Comparison of ENCODE assay signal across 34 cellular contexts in genomic region chr6:140353536-140353935, GRCh38.
"Had no signal": no experiment of that assay in that cellular context is flagged by ENCODE, and none has a peak within 500 bp of the region (broad histone marks: within the 10 kb centered on the region; RNA-seq: fewer than 3 reads in every experiment).

No MANE protein-coding gene starts in this region.

- H3K4me1 Mint-ChIP-seq: activated B cell treated with CpG ODN at 0.5 μM for 24 hours; activated naive CD4-positive, alpha-beta T cell treated with anti-CD3 and anti-CD28 coated beads, Interleukin-2, amount 10 ng/mL, durations not matched to agents 7 days and 5 days; activated naive CD8-positive, alpha-beta T cell treated with anti-CD3 and anti-CD28 coated beads for 36 hours; central memory CD8-positive, alpha-beta T cell had no signal

- H3K36me3 Mint-ChIP-seq: activated CD4-positive, alpha-beta memory T cell treated with anti-CD3 and anti-CD28 coated beads for 36 hours; activated naive CD4-positive, alpha-beta T cell treated with anti-CD3 and anti-CD28 coated beads, Interleukin-2, amount 10 ng/mL, durations not matched to agents 7 days and 5 days; activated naive CD8-positive, alpha-beta T cell treated with anti-CD3 and anti-CD28 coated beads for 36 hours had no signal

- H3K4me2 ChIP-seq: KMS-11 had no signal

- H3K27me3 Mint-ChIP-seq: activated B cell treated with CpG ODN at 0.5 μM for 24 hours; activated CD4-positive, alpha-beta memory T cell treated with anti-CD3 and anti-CD28 coated beads for 36 hours; activated naive CD4-positive, alpha-beta T cell treated with anti-CD3 and anti-CD28 coated beads, Interleukin-2, amount 10 ng/mL, durations not matched to agents 7 days and 5 days; activated naive CD8-positive, alpha-beta T cell treated with anti-CD3 and anti-CD28 coated beads for 36 hours; central memory CD8-positive, alpha-beta T cell had no signal

- H3K36me3 ChIP-seq: ascending aorta, cardiac muscle cell had no signal

- ATAC-seq: activated T-cell treated with anti-CD3 and anti-CD28 coated beads, Interleukin-2, amount 50 U/mL, for 4 hours had no signal

- DNase-seq: activated B cell treated with CpG ODN at 0.5 μM for 24 hours; activated CD4-positive, alpha-beta memory T cell treated with anti-CD3 and anti-CD28 coated beads for 36 hours; activated CD4-positive, alpha-beta T cell treated with anti-CD3 and anti-CD28 coated beads for 4 hours; activated CD4-positive, alpha-beta T cell treated with anti-CD3 and anti-CD28 coated beads, Interleukin-2, amount 50 U/mL, for 1 hour; activated CD4-positive, CD25-positive, alpha-beta regulatory T cell treated with anti-CD3 and anti-CD28 coated beads, Interleukin-2, amount 50 U/mL, for 72 hours; activated CD8-positive, alpha-beta memory T cell treated with anti-CD3 and anti-CD28 coated beads, Interleukin-2, amount 50 U/mL, for 4 hours; activated effector memory CD4-positive, alpha-beta T cell treated with Interleukin-2 at 50 U/mL for 16 hours; activated naive CD4-positive, alpha-beta T cell treated with anti-CD3 and anti-CD28 coated beads, Interleukin-2, amount 10 ng/mL, durations not matched to agents 7 days and 5 days; activated naive CD8-positive, alpha-beta T cell treated with anti-CD3 and anti-CD28 coated beads for 36 hours; activated T-cell treated with anti-CD3 and anti-CD28 coated beads for 4 hours; activated T-cell treated with anti-CD3 and anti-CD28 coated beads, Interleukin-2, amount 50 U/mL, for 4 hours; amygdala; NCI-H1092 treated with DMSO at 0.1 percent for 48 hours; NCI-H1417; NCI-H146; NCI-H187; NCI-H2029 treated with DMSO at 0.1 percent for 48 hours; NCI-H2107; NCI-H2171; NCI-H510A; NCI-H526; NCI-H748 treated with DMSO at 0.1 percent for 48 hours; OCI-M1; Right ventricle myocardium superior; SW 1271; T-helper 1 cell; T-helper 2 cell; T-helper 9 cell had no signal

- H3K9me3 Mint-ChIP-seq: activated B cell treated with CpG ODN at 0.5 μM for 24 hours; activated CD4-positive, alpha-beta memory T cell treated with anti-CD3 and anti-CD28 coated beads for 36 hours; activated naive CD4-positive, alpha-beta T cell treated with anti-CD3 and anti-CD28 coated beads, Interleukin-2, amount 10 ng/mL, durations not matched to agents 7 days and 5 days; activated naive CD8-positive, alpha-beta T cell treated with anti-CD3 and anti-CD28 coated beads for 36 hours; activated T-cell treated with anti-CD3 and anti-CD28 coated beads, Interleukin-2, amount 50 U/mL, for 4 hours; activated T-helper 1 cell treated with anti-CD3 and anti-CD28 coated beads, Interleukin-12 subunit alpha, Interleukin-12 subunit beta, Interleukin-2, Interleukin-4 antibody, amounts not matched to agents 30 ng/mL and 10 ng/mL and 1 ng/mL, durations not matched to agents 14 hours and 24 hours and 36 hours; central memory CD8-positive, alpha-beta T cell had no signal

- H3K27me3 ChIP-seq: ascending aorta, cardiac muscle cell had no signal

- H3K4me1 ChIP-seq: ascending aorta had no signal

- H3K27ac ChIP-seq: ascending aorta, cardiac muscle cell, KMS-11, VCaP had no signal

- H3K27ac Mint-ChIP-seq: activated B cell treated with CpG ODN at 0.5 μM for 24 hours; activated CD4-positive, alpha-beta memory T cell treated with anti-CD3 and anti-CD28 coated beads for 36 hours; activated naive CD4-positive, alpha-beta T cell treated with anti-CD3 and anti-CD28 coated beads, Interleukin-2, amount 10 ng/mL, durations not matched to agents 7 days and 5 days; activated naive CD8-positive, alpha-beta T cell treated with anti-CD3 and anti-CD28 coated beads for 36 hours; activated T-helper 1 cell treated with anti-CD3 and anti-CD28 coated beads, Interleukin-12 subunit alpha, Interleukin-12 subunit beta, Interleukin-2, Interleukin-4 antibody, amounts not matched to agents 30 ng/mL and 10 ng/mL and 1 ng/mL, durations not matched to agents 14 hours and 24 hours and 36 hours had no signal

- H3K9me3 ChIP-seq: ascending aorta had no signal

- H3K4me3 ChIP-seq: ascending aorta, cardiac muscle cell had no signal

- H3K9ac ChIP-seq: KMS-11 had no signal

- H3K4me3 Mint-ChIP-seq: activated B cell treated with CpG ODN at 0.5 μM for 24 hours; activated CD4-positive, alpha-beta memory T cell treated with anti-CD3 and anti-CD28 coated beads for 36 hours; activated naive CD4-positive, alpha-beta T cell treated with anti-CD3 and anti-CD28 coated beads, Interleukin-2, amount 10 ng/mL, durations not matched to agents 7 days and 5 days; activated naive CD8-positive, alpha-beta T cell treated with anti-CD3 and anti-CD28 coated beads for 36 hours; activated T-cell treated with anti-CD3 and anti-CD28 coated beads, Interleukin-2, amount 50 U/mL, for 4 hours; activated T-helper 1 cell treated with anti-CD3 and anti-CD28 coated beads, Interleukin-12 subunit alpha, Interleukin-12 subunit beta, Interleukin-2, Interleukin-4 antibody, amounts not matched to agents 30 ng/mL and 10 ng/mL and 1 ng/mL, durations not matched to agents 14 hours and 24 hours and 36 hours; central memory CD8-positive, alpha-beta T cell had no signal
